Comparison of ENCODE assay signal across 24 cellular contexts in the genomic region with DNA sequence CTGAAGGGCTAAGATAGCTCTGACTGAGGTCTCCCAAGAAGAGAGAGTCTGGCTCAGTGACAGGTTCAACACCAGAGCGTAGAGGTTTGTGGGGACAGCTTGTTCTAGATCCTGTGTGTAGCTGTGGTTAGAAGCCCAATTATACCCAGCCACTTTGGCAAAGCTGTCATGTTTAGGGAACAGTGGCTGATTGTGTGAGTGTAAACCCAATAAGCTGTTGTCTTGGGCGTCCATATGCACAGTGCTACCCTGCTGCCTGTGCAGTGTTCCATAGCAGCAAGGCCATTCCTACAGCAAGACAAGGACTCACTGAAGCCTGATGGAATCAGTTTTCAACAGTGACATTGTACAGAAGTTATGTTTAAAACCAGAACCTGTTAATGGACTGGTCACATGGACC. TPM values are rescaled to one million over a fixed set of nuclear protein-coding genes. Genes with fewer than 3 reads are reported as not detected.
A peak's percentile ranks its signal among the peaks of the same experiment; 100 is the strongest.
DNase-seq lines count a peak whose midpoint lies in the region; ATAC-seq and TF ChIP-seq lines count a peak whose summit lies in the region.
"Had no signal": no experiment of that assay in that cellular context is flagged by ENCODE, and none has a peak within 500 bp of the region (broad histone marks: within the 10 kb centered on the region; RNA-seq: fewer than 3 reads in every experiment).

No MANE protein-coding gene starts in this region.

- peak overlapping the region in 4 of 7 donors; percentile 21 to 63 (median 44) for H3K27ac Mint-ChIP-seq in CD14-positive monocyte
- H3K27ac Mint-ChIP-seq: activated naive CD4-positive, alpha-beta T cell treated with anti-CD3 and anti-CD28 coated beads for 36 hours; CD4-positive, alpha-beta T cell; T-helper 2 cell treated with Interferon-gamma antibody and Interleukin-4, amounts not matched to agents 5 μg/mL and 100 μg/mL, for 36 hours had no signal

- no peak overlapping the region for H3K4me3 ChIP-seq in heart left ventricle
- H3K4me3 ChIP-seq: thyroid gland had no signal

- peaks cover 25 to 35% of the 10 kb centered on the region in 2 donors for H3K36me3 Mint-ChIP-seq in CD14-positive monocyte

- ATAC-seq in heart left ventricle (peak; percentile 56 to 83 (median 70)), HG03039 (IDR thresholded peaks at IDR 0.05; ENCODE audit: unreplicated experiment) (no peak)

- H3K27ac ChIP-seq in angular gyrus (ENCODE audit: low read depth, low read length), result peak overlapping the region; percentile 85
- no peak overlapping the region for H3K27ac ChIP-seq in heart left ventricle
- H3K27ac ChIP-seq: thyroid gland, WERI-Rb-1 had no signal

- peaks cover 0 to 5% (median 0%) of the 10 kb centered on the region in 7 donors for H3K9me3 Mint-ChIP-seq in CD14-positive monocyte
- H3K9me3 Mint-ChIP-seq: activated naive CD4-positive, alpha-beta T cell treated with anti-CD3 and anti-CD28 coated beads for 36 hours; CD4-positive, alpha-beta T cell; T-helper 2 cell treated with Interferon-gamma antibody and Interleukin-4, amounts not matched to agents 5 μg/mL and 100 μg/mL, for 36 hours had no signal

- TF ChIP-seq CTCF in CD14-positive monocyte (IDR thresholded peaks at IDR 0.05) (no peak), heart left ventricle (IDR thresholded peaks at IDR 0.05) (no peak)

- H3K4me1 ChIP-seq in heart left ventricle, result peaks cover 0 to 46% (median 0%) of the 10 kb centered on the region in 12 donors
- H3K4me1 ChIP-seq: thyroid gland had no signal

- H3K4me1 Mint-ChIP-seq in CD14-positive monocyte, result peaks cover 56% of the 10 kb centered on the region

- TF ChIP-seq POLR2A in heart left ventricle (IDR thresholded peaks at IDR 0.05), result no peak

- H3K36me3 ChIP-seq in heart left ventricle, result peaks cover 0 to 11% (median 0%) of the 10 kb centered on the region in 9 donors
- H3K36me3 ChIP-seq: thyroid gland, WERI-Rb-1 had no signal

- no peak overlapping the region for H3K4me3 Mint-ChIP-seq in CD14-positive monocyte
- H3K4me3 Mint-ChIP-seq: activated naive CD4-positive, alpha-beta T cell treated with anti-CD3 and anti-CD28 coated beads for 36 hours; CD4-positive, alpha-beta T cell; T-helper 2 cell treated with Interferon-gamma antibody and Interleukin-4, amounts not matched to agents 5 μg/mL and 100 μg/mL, for 36 hours had no signal

- no peaks in the 10 kb centered on the region for H3K27me3 ChIP-seq in heart left ventricle
- H3K27me3 ChIP-seq: thyroid gland had no signal

- intact Hi-C loops in CD14-positive monocyte (cut with micrococcal nuclease), result loop anchor here in 1 of 2 donors (10.0 kb wide), 2 partner anchors 235 to 405 kb away; no protein-coding TSS in a partner anchor
- intact Hi-C loops in heart left ventricle (cut with DNase I), result loop anchor here in 5 of 10 donors (5.0 to 10.0 kb wide), 5 partner anchors 38 to 405 kb away; partner anchors contain the start of gene SAP30 (in 1 of the 5)

- H3K9me3 ChIP-seq in heart left ventricle, result no peaks in the 10 kb centered on the region
- H3K9me3 ChIP-seq: SK-N-SH, thyroid gland had no signal

- 40 to 50% (median 48%) methylated on average over 2 of the region's 2 CpGs for WGBS in heart left ventricle, 4 donors

- DNase-seq in CD14-positive monocyte (ENCODE audit: low spot score) (no peak), heart left ventricle (peak in 1 of 5 donors; percentile 32), pons (ENCODE audit: low spot score) (peak; percentile 97), HuH-7.5 (ENCODE audit: low spot score) (no peak), DMS79 treated with DMSO at 0.1 percent for 48 hours (lab: John Stamatoyannopoulos, UW) (no peak), NCI-H69 (lab: John Stamatoyannopoulos, UW) (no peak)
- DNase-seq: activated CD4-positive, alpha-beta T cell treated with anti-CD3 and anti-CD28 coated beads, Interleukin-2, amount 50 U/mL, for 4 hours; activated naive CD4-positive, alpha-beta T cell treated with anti-CD3 and anti-CD28 coated beads for 36 hours; CD4-positive, alpha-beta T cell; glutamatergic neuron; Kasumi-1; NCI-H1048; NCI-H2081 treated with DMSO at 0.1 percent for 48 hours; NCI-H510A treated with DMSO at 0.1 percent for 48 hours; SK-N-SH; stimulated activated CD4-positive, alpha-beta T cell treated with anti-CD3 and anti-CD28 coated beads, Interleukin-15, amount 100 ng/mL, for 24 hours; thyroid gland; WERI-Rb-1 had no signal

- peaks cover 0 to 3% (median 0%) of the 10 kb centered on the region in 3 donors for H3K27me3 Mint-ChIP-seq in CD14-positive monocyte (ENCODE audit: low read depth in 3 of 3)
- H3K27me3 Mint-ChIP-seq: CD4-positive, alpha-beta T cell had no signal

RNA-seq across cellular contexts. Expression of gene SCRG1, which starts 11.2 kb away (rescaled TPM):
- polyA plus RNA-seq in CD14-positive monocyte, result under 1 TPM; 0.08 to 0.24 TPM
- under 1 TPM in 8 of 9 donors, not detected in 1; 0.12 to 0.46 (median 0.25) TPM for total RNA-seq in heart left ventricle
- polyA plus RNA-seq in heart left ventricle, result under 1 TPM; 0.08 to 0.11 TPM
- total RNA-seq: activated naive CD4-positive, alpha-beta T cell treated with anti-CD3 and anti-CD28 coated beads for 36 hours; CD4-positive, alpha-beta T cell; H4; HT1080; renal cortical epithelial cell had no signal

RNA-seq across cellular contexts. Expression of gene SAP30, which starts 39.4 kb away (rescaled TPM):
- polyA plus RNA-seq in CD14-positive monocyte (10 to 100 TPM; 16.5 to 32.2 TPM), heart left ventricle (10 to 100 TPM in 1 of 2 donors, 1 to 10 TPM in 1; 9.8 to 15.1 TPM)
- total RNA-seq in heart left ventricle, result 10 to 100 TPM; 10.8 to 29.1 (median 16.0) TPM
